16 cellular contexts compared by ENCODE assay signal in the genomic region with DNA sequence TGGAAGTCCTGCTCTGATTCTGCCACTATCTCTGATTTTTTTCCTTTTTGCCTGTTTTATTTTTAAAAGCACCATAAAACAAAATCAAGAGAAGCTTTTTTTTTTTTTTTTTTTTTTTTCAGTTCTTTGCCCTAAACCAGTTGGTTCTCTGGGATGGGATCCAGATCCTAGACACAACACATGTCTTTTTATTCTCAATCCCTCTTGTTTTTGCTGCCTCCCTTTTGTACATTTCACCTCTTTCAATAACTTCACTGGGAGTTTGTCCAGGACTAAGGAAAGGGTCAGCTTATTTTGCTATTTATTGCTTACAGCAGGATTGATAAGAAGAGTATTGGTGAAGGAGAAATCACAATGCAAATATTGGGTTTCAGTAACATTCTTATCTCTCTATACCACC.
DNase-seq lines count a peak whose midpoint lies in the region; ATAC-seq and TF ChIP-seq lines count a peak whose summit lies in the region.
"Had no signal": no experiment of that assay in that cellular context is flagged by ENCODE, and none has a peak within 500 bp of the region (broad histone marks: within the 10 kb centered on the region; RNA-seq: fewer than 3 reads in every experiment).

No MANE protein-coding gene starts in this region.

- in situ Hi-C loops in G401 (cut with HindIII; ENCODE audit: low sequenced_read_pairs): no loop called here

- no peak for TF ChIP-seq CTCF in progenitor cell of endocrine pancreas (IDR thresholded peaks at IDR 0.05; ENCODE audit: unreplicated experiment)

- DNase-seq in G401 (ENCODE audit: low spot score) (peak; percentile 31), NCI-H446 treated with DMSO at 0.1 percent for 48 hours (lab: John Stamatoyannopoulos, UW) (peak; percentile 48), globus pallidus (ENCODE audit: low spot score) (peak; percentile 25), progenitor cell of endocrine pancreas (ENCODE audit: low spot score, unreplicated experiment) (no peak), NCI-H1417 treated with DMSO at 0.1 percent for 48 hours (lab: John Stamatoyannopoulos, UW) (no peak)
- no peak for DNase-seq in activated T-cell treated with anti-CD3 and anti-CD28 coated beads, Interleukin-2, amount 50 U/mL, for 24 hours
- DNase-seq: BE2C; C1 segment of cervical spinal cord; CD4-positive, CD25-positive, alpha-beta regulatory T cell; CD8-positive, alpha-beta memory T cell; COR-L47; DMS 273 treated with DMSO at 0.1 percent for 48 hours; DND-41 had no signal

- H3K9me3 Mint-ChIP-seq in progenitor cell of endocrine pancreas (ENCODE audit: low read depth): no peaks in the 10 kb centered on the region
- no peaks in the 10 kb centered on the region for H3K9me3 Mint-ChIP-seq in activated T-cell treated with anti-CD3 and anti-CD28 coated beads, Interleukin-2, amount 50 U/mL, for 24 hours
- H3K9me3 Mint-ChIP-seq: CD4-positive, CD25-positive, alpha-beta regulatory T cell; CD8-positive, alpha-beta memory T cell; H9 had no signal

- H3K36me3 Mint-ChIP-seq in progenitor cell of endocrine pancreas (ENCODE audit: insufficient read depth): peaks cover 1% of the 10 kb centered on the region
- H3K36me3 Mint-ChIP-seq in activated T-cell treated with anti-CD3 and anti-CD28 coated beads, Interleukin-2, amount 50 U/mL, for 24 hours (ENCODE audit: low read depth): no peaks in the 10 kb centered on the region
- H3K36me3 Mint-ChIP-seq: CD4-positive, CD25-positive, alpha-beta regulatory T cell; CD8-positive, alpha-beta memory T cell had no signal

- H3K4me1 Mint-ChIP-seq in progenitor cell of endocrine pancreas (ENCODE audit: low read depth): peaks cover 9% of the 10 kb centered on the region
- H3K4me1 Mint-ChIP-seq in activated T-cell treated with anti-CD3 and anti-CD28 coated beads, Interleukin-2, amount 50 U/mL, for 24 hours (ENCODE audit: low read depth): no peaks in the 10 kb centered on the region
- H3K4me1 Mint-ChIP-seq: CD4-positive, CD25-positive, alpha-beta regulatory T cell; CD8-positive, alpha-beta memory T cell had no signal

- no peaks in the 10 kb centered on the region for H3K27me3 Mint-ChIP-seq in progenitor cell of endocrine pancreas
- no peaks in the 10 kb centered on the region for H3K27me3 Mint-ChIP-seq in activated T-cell treated with anti-CD3 and anti-CD28 coated beads, Interleukin-2, amount 50 U/mL, for 24 hours

- H3K27ac Mint-ChIP-seq in progenitor cell of endocrine pancreas: peak overlapping the region; percentile 25
- no peak overlapping the region for H3K27ac Mint-ChIP-seq in activated T-cell treated with anti-CD3 and anti-CD28 coated beads, Interleukin-2, amount 50 U/mL, for 24 hours
- H3K27ac Mint-ChIP-seq: CD4-positive, CD25-positive, alpha-beta regulatory T cell; CD8-positive, alpha-beta memory T cell; H9 had no signal

- ATAC-seq in HG02938 (IDR thresholded peaks at IDR 0.05; ENCODE audit: unreplicated experiment): no peak
- ATAC-seq: HepG2 had no signal

- no peak overlapping the region for H3K4me3 Mint-ChIP-seq in progenitor cell of endocrine pancreas (ENCODE audit: low read depth)
- no peak overlapping the region for H3K4me3 Mint-ChIP-seq in activated T-cell treated with anti-CD3 and anti-CD28 coated beads, Interleukin-2, amount 50 U/mL, for 24 hours
- H3K4me3 Mint-ChIP-seq: CD8-positive, alpha-beta memory T cell; H9 had no signal

Comparison
In these comparisons a context has a peak if more than half of its experiments do, and no peak if none do; other contexts are left out.
1. DNase-seq: peak in G401 (single experiment), NCI-H446 treated with DMSO at 0.1 percent for 48 hours (single experiment) and globus pallidus (single experiment); none in progenitor cell of endocrine pancreas (single experiment), NCI-H1417 treated with DMSO at 0.1 percent for 48 hours (single experiment) and activated T-cell treated with anti-CD3 and anti-CD28 coated beads, Interleukin-2, amount 50 U/mL, for 24 hours (single experiment).